In the genomic region with DNA sequence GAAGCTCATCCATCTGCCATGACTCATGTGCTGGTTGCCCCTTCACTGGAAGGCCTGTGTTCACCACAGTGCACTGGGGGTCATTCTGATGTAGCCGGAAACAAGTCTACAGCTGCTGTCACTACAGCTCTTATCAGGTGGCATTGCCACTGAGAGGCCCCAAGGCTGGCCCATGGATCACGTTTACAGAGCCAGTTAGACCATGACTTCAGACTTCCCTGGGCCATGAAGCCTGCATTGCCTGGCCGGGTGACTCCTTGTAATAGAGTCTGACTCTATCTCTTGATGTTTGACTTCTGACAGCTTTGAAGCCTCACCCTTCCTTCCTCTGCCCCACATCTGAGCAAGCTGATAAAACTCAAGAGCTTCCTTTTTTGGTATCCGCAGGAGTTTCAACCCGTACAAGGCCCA, we compare ENCODE assay signal across 12 cellular contexts.
DNase-seq lines count a peak whose midpoint lies in the region; ATAC-seq and TF ChIP-seq lines count a peak whose summit lies in the region.
"Had no signal": no experiment of that assay in that cellular context is flagged by ENCODE, and none has a peak within 500 bp of the region (broad histone marks: within the 10 kb centered on the region; RNA-seq: fewer than 3 reads in every experiment).

No MANE protein-coding gene starts in this region.

- 57% methylated on average over 5 of the region's 5 CpGs for WGBS in prostate gland

- no peaks in the 10 kb centered on the region for H3K27me3 Mint-ChIP-seq in CD8-positive, alpha-beta memory T cell
- H3K27me3 Mint-ChIP-seq in activated T-cell treated with anti-CD3 and anti-CD28 coated beads, Interleukin-2, amount 50 U/mL, for 4 hours (ENCODE audit: low read depth), result no peaks in the 10 kb centered on the region

- H3K4me3 ChIP-seq in CD8-positive, alpha-beta memory T cell (ENCODE audit: low read length), result no peak overlapping the region
- no peak overlapping the region for H3K4me3 ChIP-seq in prostate gland
- H3K4me3 ChIP-seq: esophagus squamous epithelium, thoracic aorta had no signal

- TF ChIP-seq CTCF in prostate gland (IDR thresholded peaks at IDR 0.05), result no peak

- peaks cover 6 to 29% (median 14%) of the 10 kb centered on the region in 5 donors for H3K9me3 Mint-ChIP-seq in CD8-positive, alpha-beta memory T cell
- H3K9me3 Mint-ChIP-seq in activated T-cell treated with anti-CD3 and anti-CD28 coated beads, Interleukin-2, amount 50 U/mL, for 4 hours, result peaks cover 10% of the 10 kb centered on the region

- no peak overlapping the region for H3K27ac ChIP-seq in CD8-positive, alpha-beta memory T cell (ENCODE audit: low read depth, low read length)
- no peak overlapping the region for H3K27ac ChIP-seq in prostate gland
- H3K27ac ChIP-seq: esophagus squamous epithelium, thoracic aorta had no signal

- H3K4me1 ChIP-seq in CD8-positive, alpha-beta memory T cell (ENCODE audit: insufficient read depth, low read length), result peaks cover 12% of the 10 kb centered on the region
- no peaks in the 10 kb centered on the region for H3K4me1 ChIP-seq in prostate gland (replicated peaks)
- H3K4me1 ChIP-seq: esophagus squamous epithelium had no signal

- peak in 2 of 5 donors; percentile 11 to 21 for DNase-seq in CD8-positive, alpha-beta memory T cell
- DNase-seq in M059J (ENCODE audit: low read depth) (peak; percentile 3), left kidney (ENCODE audit: low read depth, low spot score) (peak; percentile 5), AG08396 (ENCODE audit: low spot score) (no peak), head of caudate nucleus (no peak), prostate gland (ENCODE audit: low spot score) (no peak), AG08395 (ENCODE audit: low spot score) (no peak)
- no peak for DNase-seq in activated T-cell treated with anti-CD3 and anti-CD28 coated beads, Interleukin-2, amount 50 U/mL, for 4 hours
- DNase-seq: esophagus squamous epithelium, NCI-H1417 treated with DMSO at 0.1 percent for 48 hours, NCI-H526 treated with DMSO at 0.1 percent for 48 hours had no signal

- TF ChIP-seq POLR2A in prostate gland (IDR thresholded peaks at IDR 0.05), result no peak

- peaks cover 12 to 24% (median 22%) of the 10 kb centered on the region in 3 donors for H3K4me1 Mint-ChIP-seq in CD8-positive, alpha-beta memory T cell
- H3K4me1 Mint-ChIP-seq in activated T-cell treated with anti-CD3 and anti-CD28 coated beads, Interleukin-2, amount 50 U/mL, for 4 hours (ENCODE audit: low read depth), result peaks cover 21% of the 10 kb centered on the region

- ATAC-seq in activated T-cell treated with anti-CD3 and anti-CD28 coated beads, Interleukin-2, amount 50 U/mL, for 4 hours, result peak; percentile 18 to 37

- no peaks in the 10 kb centered on the region for H3K27me3 ChIP-seq in CD8-positive, alpha-beta memory T cell (ENCODE audit: insufficient read depth, low read length, poor library complexity, severe bottlenecking)
- H3K27me3 ChIP-seq in prostate gland (replicated peaks; ENCODE audit: insufficient read depth), result no peaks in the 10 kb centered on the region
- H3K27me3 ChIP-seq: esophagus squamous epithelium had no signal

- CTCF ChIA-PET in CD8-positive, alpha-beta memory T cell (lab: Charles Lee), result no interaction called here

- H3K36me3 Mint-ChIP-seq in CD8-positive, alpha-beta memory T cell, result peaks cover 0 to 4% (median 0%) of the 10 kb centered on the region in 3 donors
- no peaks in the 10 kb centered on the region for H3K36me3 Mint-ChIP-seq in activated T-cell treated with anti-CD3 and anti-CD28 coated beads, Interleukin-2, amount 50 U/mL, for 4 hours (ENCODE audit: insufficient read depth)

- H3K4me3 Mint-ChIP-seq in CD8-positive, alpha-beta memory T cell, result peak overlapping the region in 4 of 7 donors; percentile 29 to 66 (median 47)
- H3K4me3 Mint-ChIP-seq in activated T-cell treated with anti-CD3 and anti-CD28 coated beads, Interleukin-2, amount 50 U/mL, for 4 hours, result no peak overlapping the region

- intact Hi-C loops in head of caudate nucleus (cut with DNase I), result no loop called here
- intact Hi-C loops in prostate gland (cut with DNase I), result no loop called here

- H3K9me3 ChIP-seq in CD8-positive, alpha-beta memory T cell (ENCODE audit: low read length), result no peaks in the 10 kb centered on the region
- no peaks in the 10 kb centered on the region for H3K9me3 ChIP-seq in prostate gland
- H3K9me3 ChIP-seq: esophagus squamous epithelium, thoracic aorta had no signal

- POLR2A ChIA-PET in CD8-positive, alpha-beta memory T cell (lab: Charles Lee), result no interaction called here

- no peaks in the 10 kb centered on the region for H3K36me3 ChIP-seq in CD8-positive, alpha-beta memory T cell (ENCODE audit: insufficient read depth, low read length)
- H3K36me3 ChIP-seq in prostate gland, result no peaks in the 10 kb centered on the region
- H3K36me3 ChIP-seq: esophagus squamous epithelium, thoracic aorta had no signal

- H3K27ac Mint-ChIP-seq in CD8-positive, alpha-beta memory T cell, result peak overlapping the region in 7 of 8 donors; percentile 73 to 93 (median 82)

Comparison
In these comparisons a context has a peak if more than half of its experiments do, and no peak if none do; other contexts are left out.
1. DNase-seq: peak in M059J (single experiment) and left kidney (single experiment); none in activated T-cell treated with anti-CD3 and anti-CD28 coated beads, Interleukin-2, amount 50 U/mL, for 4 hours (single experiment), AG08396 (single experiment), head of caudate nucleus (0 of 42), prostate gland (single experiment) and AG08395 (single experiment).